Comparison of ENCODE assay signal across 12 cellular contexts in the genomic region with DNA sequence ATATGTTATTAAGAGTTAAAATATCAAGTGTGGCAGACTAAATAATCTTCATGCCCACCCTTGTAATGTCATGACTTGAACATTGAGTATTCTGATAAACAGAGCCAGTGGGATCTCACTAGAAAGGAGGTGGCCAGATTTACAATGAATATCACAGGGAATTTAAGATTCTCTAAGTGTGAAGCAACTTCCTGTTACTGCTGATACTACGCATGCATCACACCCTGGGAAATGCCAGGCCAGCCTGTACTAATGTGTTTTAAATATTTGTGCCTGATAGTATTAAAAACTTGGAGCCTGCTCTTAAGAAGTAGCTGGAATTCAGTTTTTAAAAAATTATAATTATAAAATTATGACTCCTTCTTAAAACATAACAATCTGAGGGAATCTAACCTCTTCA.
DNase-seq lines count a peak whose midpoint lies in the region; ATAC-seq and TF ChIP-seq lines count a peak whose summit lies in the region.
"Had no signal": no experiment of that assay in that cellular context is flagged by ENCODE, and none has a peak within 500 bp of the region (broad histone marks: within the 10 kb centered on the region; RNA-seq: fewer than 3 reads in every experiment).

No MANE protein-coding gene starts in this region.

- DNase-seq in EH (ENCODE audit: low read depth) (peak; percentile 90), PC-3 (no peak), esophagus muscularis mucosa (ENCODE audit: extremely low spot score) (peak; percentile 34), natural killer cell (no peak), GOT3 (lab: John Stamatoyannopoulos, UW) (no peak), progenitor cell of endocrine pancreas (ENCODE audit: low spot score, unreplicated experiment) (no peak)
- DNase-seq in stimulated activated naive CD4-positive, alpha-beta T cell treated with Interleukin-2 at 50 U/mL for 16 hours (lab: John Stamatoyannopoulos, UW), result no peak
- DNase-seq: lower lobe of right lung, NCI-H1417 had no signal

- no peak overlapping the region for H3K9ac ChIP-seq in PC-3 (ENCODE audit: low read length)

- H3K27me3 Mint-ChIP-seq in natural killer cell (ENCODE audit: low read depth in 2 of 2) (no peaks in the 10 kb centered on the region), progenitor cell of endocrine pancreas (no peaks in the 10 kb centered on the region)
- H3K27me3 Mint-ChIP-seq: activated naive CD4-positive, alpha-beta T cell treated with anti-CD3 and anti-CD28 coated beads, Interleukin-2, amount 50 U/mL, for 24 hours had no signal

- H3K36me3 ChIP-seq in PC-3 (ENCODE audit: low read depth, low read length) (peaks cover 54% of the 10 kb centered on the region), esophagus muscularis mucosa (peaks cover 0 to 16% (median 4%) of the 10 kb centered on the region in 4 donors)

- no peaks in the 10 kb centered on the region for H3K9me2 ChIP-seq in PC-3 (replicated peaks; ENCODE audit: low read length)

- no peaks in the 10 kb centered on the region for H3K9me3 Mint-ChIP-seq in natural killer cell
- no peaks in the 10 kb centered on the region for H3K9me3 Mint-ChIP-seq in progenitor cell of endocrine pancreas (ENCODE audit: low read depth)
- H3K9me3 Mint-ChIP-seq: activated naive CD4-positive, alpha-beta T cell treated with anti-CD3 and anti-CD28 coated beads, Interleukin-2, amount 50 U/mL, for 24 hours had no signal

- 54% methylated on average over 1 of the region's 1 CpG for WGBS in esophagus muscularis mucosa

- no peaks in the 10 kb centered on the region for H3K79me2 ChIP-seq in PC-3 (ENCODE audit: low read length)

- no peak overlapping the region for H3K4me3 Mint-ChIP-seq in natural killer cell
- no peak overlapping the region for H3K4me3 Mint-ChIP-seq in progenitor cell of endocrine pancreas (ENCODE audit: low read depth)
- H3K4me3 Mint-ChIP-seq: activated naive CD4-positive, alpha-beta T cell treated with anti-CD3 and anti-CD28 coated beads, Interleukin-2, amount 50 U/mL, for 24 hours had no signal

- H3K27ac ChIP-seq in PC-3 (ENCODE audit: low read length) (peak overlapping the region; percentile 45; the same call in 1 of the 2 replicates), esophagus muscularis mucosa (replicated peaks in 1 of 4) (no peak overlapping the region)
- H3K27ac ChIP-seq: lower lobe of right lung had no signal

- CTCF ChIA-PET in PC-3 (lab: Charles Lee), result no interaction called here

- H3K4me1 Mint-ChIP-seq in natural killer cell (peaks cover 0 to 4% of the 10 kb centered on the region in 2 donors), progenitor cell of endocrine pancreas (ENCODE audit: low read depth) (no peaks in the 10 kb centered on the region)
- H3K4me1 Mint-ChIP-seq: activated naive CD4-positive, alpha-beta T cell treated with anti-CD3 and anti-CD28 coated beads, Interleukin-2, amount 50 U/mL, for 24 hours had no signal

- intact Hi-C loops in PC-3 (cut with micrococcal nuclease) (no loop called here), esophagus muscularis mucosa (cut with DNase I) (loop anchor here (10.0 kb wide), 1 partner anchor 177 kb away; the partner anchor contains the start of gene TTC39C), natural killer cell (cut with micrococcal nuclease) (no loop called here)

- H3K36me3 Mint-ChIP-seq in natural killer cell, result no peaks in the 10 kb centered on the region
- H3K36me3 Mint-ChIP-seq in progenitor cell of endocrine pancreas (ENCODE audit: insufficient read depth), result no peaks in the 10 kb centered on the region
- H3K36me3 Mint-ChIP-seq: activated naive CD4-positive, alpha-beta T cell treated with anti-CD3 and anti-CD28 coated beads, Interleukin-2, amount 50 U/mL, for 24 hours had no signal

- H3K4me1 ChIP-seq in PC-3 (ENCODE audit: insufficient read depth, low read length) (peaks cover 15% of the 10 kb centered on the region; the same call in 1 of the 2 replicates), esophagus muscularis mucosa (peaks cover 0 to 9% (median 4%) of the 10 kb centered on the region in 4 donors)

- no peak overlapping the region for H2AFZ ChIP-seq in PC-3 (ENCODE audit: low read length)

- TF ChIP-seq POLR2A in esophagus muscularis mucosa (IDR thresholded peaks at IDR 0.05; ENCODE audit: low read depth), result no peak

- no peak overlapping the region for H3K27ac Mint-ChIP-seq in natural killer cell
- H3K27ac Mint-ChIP-seq in progenitor cell of endocrine pancreas, result no peak overlapping the region
- H3K27ac Mint-ChIP-seq: activated naive CD4-positive, alpha-beta T cell treated with anti-CD3 and anti-CD28 coated beads, Interleukin-2, amount 50 U/mL, for 24 hours had no signal

- no peak overlapping the region for H3K4me2 ChIP-seq in PC-3 (ENCODE audit: low read length)

- no peak for TF ChIP-seq CTCF in PC-3 (conservative IDR thresholded peaks at IDR 0.05; ENCODE audit: low read depth, low read length)
- no peak for TF ChIP-seq CTCF in esophagus muscularis mucosa (IDR thresholded peaks at IDR 0.05)
- no peak for TF ChIP-seq CTCF in natural killer cell (IDR thresholded peaks at IDR 0.05)
- TF ChIP-seq CTCF in progenitor cell of endocrine pancreas (IDR thresholded peaks at IDR 0.05; ENCODE audit: unreplicated experiment), result no peak

- H3K27me3 ChIP-seq in PC-3 (ENCODE audit: low read length) (no peaks in the 10 kb centered on the region), esophagus muscularis mucosa (no peaks in the 10 kb centered on the region)

- peak; percentile 45; the same call in 1 of the 2 replicates for ATAC-seq in PC-3
- ATAC-seq in natural killer cell, result peak; percentile 76 to 95 (median 91)
- ATAC-seq in HG02884 (IDR thresholded peaks at IDR 0.05; ENCODE audit: unreplicated experiment), result no peak

- BruUV-seq in PC-3 (replicated peaks; lab: Mats Ljungman, UMichigan), result no TSS peak

- no peak for TF ChIP-seq EP300 in esophagus muscularis mucosa (IDR thresholded peaks at IDR 0.05)

- no peaks in the 10 kb centered on the region for H4K20me1 ChIP-seq in PC-3 (ENCODE audit: low read length)

- no peaks in the 10 kb centered on the region for H3F3A ChIP-seq in PC-3 (ENCODE audit: low read length, unreplicated experiment)

- H3K9me3 ChIP-seq in PC-3 (ENCODE audit: low read length), result no peaks in the 10 kb centered on the region
- H3K9me3 ChIP-seq in esophagus muscularis mucosa, result no peaks in the 10 kb centered on the region
- H3K9me3 ChIP-seq: lower lobe of right lung had no signal

- POLR2A ChIA-PET in PC-3 (lab: Charles Lee; ENCODE audit: unreplicated experiment), result interaction anchor here (0.6 kb wide), 1 partner anchor 142 kb away, joined by 3 read pairs; no protein-coding TSS in a partner anchor

- H3K4me3 ChIP-seq in PC-3 (ENCODE audit: low read length) (no peak overlapping the region), esophagus muscularis mucosa (no peak overlapping the region)
- H3K4me3 ChIP-seq: lower lobe of right lung, skin epidermis had no signal

Comparison
In these comparisons a context has a peak if more than half of its experiments do, and no peak if none do; other contexts are left out.
1. DNase-seq: peak in EH (single experiment) and esophagus muscularis mucosa (single experiment); none in PC-3 (single experiment), natural killer cell (single experiment), GOT3 (single experiment), progenitor cell of endocrine pancreas (single experiment) and stimulated activated naive CD4-positive, alpha-beta T cell treated with Interleukin-2 at 50 U/mL for 16 hours (single experiment).